Comparison of ENCODE assay signal across 1 cellular context in the genomic region with DNA sequence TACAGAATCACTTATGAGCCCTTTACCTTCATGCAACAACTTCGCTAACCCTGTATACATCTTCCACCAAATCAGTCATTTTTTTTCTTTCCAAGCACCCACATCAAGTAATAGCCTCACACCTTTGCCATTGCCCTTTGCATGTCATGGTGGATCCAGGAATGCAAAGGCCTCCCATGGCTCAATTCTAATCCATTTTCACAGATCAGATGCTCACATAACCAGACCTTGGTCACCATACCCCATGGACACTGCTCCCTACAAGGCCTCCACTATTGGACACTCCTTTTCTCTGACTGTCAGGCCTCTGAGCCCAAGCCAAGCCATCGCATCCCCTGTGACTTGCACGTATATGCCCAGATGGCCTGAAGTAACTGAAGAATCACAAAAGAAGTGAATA.
TF ChIP-seq lines count a peak whose summit lies in the region.

No MANE protein-coding gene starts in this region.

TF ChIP-seq in GM23338, 12 proteins besides CTCF, POLR2A, EP300 and RAD21 (continued from another document):
- TF ChIP-seq, protein P1, sequence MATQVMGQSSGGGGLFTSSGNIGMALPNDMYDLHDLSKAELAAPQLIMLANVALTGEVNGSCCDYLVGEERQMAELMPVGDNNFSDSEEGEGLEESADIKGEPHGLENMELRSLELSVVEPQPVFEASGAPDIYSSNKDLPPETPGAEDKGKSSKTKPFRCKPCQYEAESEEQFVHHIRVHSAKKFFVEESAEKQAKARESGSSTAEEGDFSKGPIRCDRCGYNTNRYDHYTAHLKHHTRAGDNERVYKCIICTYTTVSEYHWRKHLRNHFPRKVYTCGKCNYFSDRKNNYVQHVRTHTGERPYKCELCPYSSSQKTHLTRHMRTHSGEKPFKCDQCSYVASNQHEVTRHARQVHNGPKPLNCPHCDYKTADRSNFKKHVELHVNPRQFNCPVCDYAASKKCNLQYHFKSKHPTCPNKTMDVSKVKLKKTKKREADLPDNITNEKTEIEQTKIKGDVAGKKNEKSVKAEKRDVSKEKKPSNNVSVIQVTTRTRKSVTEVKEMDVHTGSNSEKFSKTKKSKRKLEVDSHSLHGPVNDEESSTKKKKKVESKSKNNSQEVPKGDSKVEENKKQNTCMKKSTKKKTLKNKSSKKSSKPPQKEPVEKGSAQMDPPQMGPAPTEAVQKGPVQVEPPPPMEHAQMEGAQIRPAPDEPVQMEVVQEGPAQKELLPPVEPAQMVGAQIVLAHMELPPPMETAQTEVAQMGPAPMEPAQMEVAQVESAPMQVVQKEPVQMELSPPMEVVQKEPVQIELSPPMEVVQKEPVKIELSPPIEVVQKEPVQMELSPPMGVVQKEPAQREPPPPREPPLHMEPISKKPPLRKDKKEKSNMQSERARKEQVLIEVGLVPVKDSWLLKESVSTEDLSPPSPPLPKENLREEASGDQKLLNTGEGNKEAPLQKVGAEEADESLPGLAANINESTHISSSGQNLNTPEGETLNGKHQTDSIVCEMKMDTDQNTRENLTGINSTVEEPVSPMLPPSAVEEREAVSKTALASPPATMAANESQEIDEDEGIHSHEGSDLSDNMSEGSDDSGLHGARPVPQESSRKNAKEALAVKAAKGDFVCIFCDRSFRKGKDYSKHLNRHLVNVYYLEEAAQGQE (IDR thresholded peaks at IDR 0.05; ENCODE audit: unreplicated experiment): no peak
- TF ChIP-seq STAT1 (IDR thresholded peaks at IDR 0.05; ENCODE audit: unreplicated experiment) (no peak), EZH2phosphoT487 (IDR thresholded peaks at IDR 0.05; ENCODE audit: unreplicated experiment) (no peak), EZH2 (IDR thresholded peaks at IDR 0.05; ENCODE audit: low read depth, unreplicated experiment) (no peak)
